ENCODE assay signal across 7 cellular contexts in genomic region chrX:109498434-109498833, GRCh38. TPM values are rescaled to one million over a fixed set of nuclear protein-coding genes. Genes with fewer than 3 reads are reported as not detected.
"Had no signal": no experiment of that assay in that cellular context is flagged by ENCODE, and none has a peak within 500 bp of the region (broad histone marks: within the 10 kb centered on the region; RNA-seq: fewer than 3 reads in every experiment).

No MANE protein-coding gene starts in this region.

- H3K4me3 Mint-ChIP-seq: GM23338, H9 had no signal

- H3K9me3 Mint-ChIP-seq: GM23338, H9 had no signal

- ATAC-seq: GM23338 had no signal

- H3K4me1 Mint-ChIP-seq: GM23338, H9 had no signal

- DNase-seq: H9, HCEC 1CT, IMR-90, KBM-7 had no signal

RNA-seq across cellular contexts. Expression of gene GUCY2F, which starts 16.5 kb away (rescaled TPM):
- total RNA-seq: H1, HT-29, IMR-90 had no signal
